7 cellular contexts compared by ENCODE assay signal in the genomic region with DNA sequence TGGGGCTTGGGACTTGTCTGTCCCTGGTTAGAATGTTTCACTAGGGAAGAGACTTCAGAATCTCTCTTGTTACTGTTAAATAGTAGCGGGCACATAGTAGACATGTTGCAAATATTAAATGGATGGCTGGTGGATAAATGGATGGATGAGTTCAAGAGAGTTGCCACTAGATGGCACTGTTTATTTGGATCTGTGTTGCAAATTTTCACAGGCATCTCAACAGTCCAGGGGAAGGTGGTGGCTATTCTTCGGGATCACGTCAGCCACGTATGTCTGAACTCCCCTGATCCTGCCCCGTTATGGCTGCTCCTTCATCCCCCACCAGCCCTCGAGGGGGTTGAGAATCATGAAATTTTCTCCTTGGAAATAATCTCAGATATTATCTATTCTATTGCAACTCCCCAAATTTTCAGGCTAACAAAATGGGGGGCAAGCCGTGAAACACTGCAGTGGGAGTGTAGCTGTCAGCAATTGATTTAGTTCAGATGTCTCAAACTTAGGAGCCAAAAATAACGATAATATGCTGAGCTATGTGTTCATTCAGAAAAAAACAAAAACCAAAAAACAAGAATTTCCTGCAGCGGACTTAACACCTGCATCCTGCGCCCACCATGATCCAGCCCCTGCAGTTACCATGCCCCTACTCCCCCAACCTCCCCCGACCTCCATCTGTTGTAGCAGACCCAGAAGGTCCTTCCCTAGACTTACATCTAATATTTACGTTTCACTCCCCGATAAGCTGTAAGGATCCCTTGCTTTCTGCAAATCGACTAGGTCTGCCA. TPM values are rescaled to one million over a fixed set of nuclear protein-coding genes. Genes with fewer than 3 reads are reported as not detected.
DNase-seq lines count a peak whose midpoint lies in the region; ATAC-seq, FAIRE-seq and TF ChIP-seq lines count a peak whose summit lies in the region.

No MANE protein-coding gene starts in this region.

- DNase-seq in EL (peak; percentile 84), NCI-H460 (ENCODE audit: extremely low read depth, low read depth) (peak; percentile 70), activated T-cell treated with anti-CD3 and anti-CD28 coated beads for 24 hours (ENCODE audit: low read depth) (peak; percentile 28), frontal cortex (ENCODE audit: low spot score in 2 of 2) (peak; percentile 38 to 71), osteoblast (ENCODE audit: insufficient read length, low spot score, missing footprints) (peak; percentile 94)

- no peaks in the 10 kb centered on the region for H3K27me3 ChIP-seq in osteoblast (ENCODE audit: insufficient read depth, low read length)

- H3K4me2 ChIP-seq in osteoblast (ENCODE audit: insufficient read depth, low read length) = peak overlapping the region; percentile 80

- peak overlapping the region; percentile 76 for H2AFZ ChIP-seq in osteoblast (ENCODE audit: low read length)

- H3K36me3 ChIP-seq in osteoblast (ENCODE audit: insufficient read depth, low read length) = no peaks in the 10 kb centered on the region

- H3K79me2 ChIP-seq in osteoblast (ENCODE audit: insufficient read depth, low read length) = no peaks in the 10 kb centered on the region

- H4K20me1 ChIP-seq in osteoblast (ENCODE audit: insufficient read depth, low read length) = no peaks in the 10 kb centered on the region

- no peaks in the 10 kb centered on the region for H3K9me3 ChIP-seq in osteoblast (ENCODE audit: low read depth, low read length)

- ATAC-seq in GM19455 (IDR thresholded peaks at IDR 0.05; ENCODE audit: unreplicated experiment) (peak; percentile 93), HG03442 (IDR thresholded peaks at IDR 0.05; ENCODE audit: unreplicated experiment) (peak; percentile 87)

- peak; percentile 80 for TF ChIP-seq CTCF in osteoblast (IDR thresholded peaks at IDR 0.05; ENCODE audit: extremely low read depth, low read depth, low read length)

- no peak overlapping the region for H3K27ac ChIP-seq in osteoblast (ENCODE audit: low read depth, low read length)

- H3K4me3 ChIP-seq in osteoblast (ENCODE audit: insufficient read depth, low read length) = peak overlapping the region; percentile 53

- H3K4me1 ChIP-seq in osteoblast (ENCODE audit: insufficient read depth, low read length) = peaks cover 16% of the 10 kb centered on the region

- no peak for FAIRE-seq in frontal cortex (lab: Jason Lieb, UNC)

RNA-seq across cellular contexts. Expression of gene BIRC3, which starts 29.1 kb away (rescaled TPM):
- total RNA-seq in NCI-H460 (2014; rRNA removed; shearing (Covaris generic)) = 1.6 and 2.0 TPM in 2 replicates
- 0.17 and 2.1 TPM in 2 replicates for polyA plus RNA-seq in NCI-H460 (2014; cell fraction: nucleus; rRNA removed)
- total RNA-seq in frontal cortex (1.6 TPM), osteoblast (1.2 and 1.8 TPM in 2 replicates)

RNA-seq across cellular contexts. Expression of gene BIRC2, which starts 58.9 kb away (rescaled TPM):
- 51.9 and 54.7 TPM in 2 replicates for total RNA-seq in NCI-H460 (2014; rRNA removed; shearing (Covaris generic))
- polyA plus RNA-seq in NCI-H460 (2014; cell fraction: nucleus; rRNA removed) = 43.2 and 62.6 TPM in 2 replicates
- total RNA-seq in frontal cortex = 144 TPM
- 74.6 and 76.0 TPM in 2 replicates for total RNA-seq in osteoblast

Comparison
In these comparisons a context has a peak if more than half of its experiments do, and no peak if none do; other contexts are left out.
1. DNase-seq: peak in every context shown above with its lines; median percentile 94 in osteoblast; 84 in EL; 70 in NCI-H460; 54 in frontal cortex; 28 in activated T-cell treated with anti-CD3 and anti-CD28 coated beads for 24 hours.